In genomic region chr22:46445771-46446485, GRCh38 we compare ENCODE assay signal across 15 cellular contexts.
A peak's percentile ranks its signal among the peaks of the same experiment; 100 is the strongest.
DNase-seq lines count a peak whose midpoint lies in the region; ATAC-seq and TF ChIP-seq lines count a peak whose summit lies in the region.
"Had no signal": no experiment of that assay in that cellular context is flagged by ENCODE, and none has a peak within 500 bp of the region (broad histone marks: within the 10 kb centered on the region; RNA-seq: fewer than 3 reads in every experiment).

No MANE protein-coding gene starts in this region.

- H3K4me2 ChIP-seq in mesendoderm (ENCODE audit: low read length) = no peak overlapping the region

- H2AK5ac ChIP-seq in mesendoderm (ENCODE audit: low read length) = no peak overlapping the region

- H3K27ac Mint-ChIP-seq in natural killer cell treated with Interleukin-12 subunit alpha and Interleukin-12 subunit beta and Interleukin-15 and Interleukin-18, amount 100 ng/mL, for 72 hours = no peak overlapping the region
- H3K27ac Mint-ChIP-seq in natural killer cell (no peak overlapping the region), nephron progenitor cell (peak overlapping the region; percentile 84)

- no peak overlapping the region for H2BK5ac ChIP-seq in mesendoderm (ENCODE audit: low read length)

- H3K56ac ChIP-seq in mesendoderm (ENCODE audit: low read length) = no peak overlapping the region

- no peak overlapping the region for H3K4me3 Mint-ChIP-seq in natural killer cell treated with Interleukin-12 subunit alpha and Interleukin-12 subunit beta and Interleukin-15 and Interleukin-18, amount 100 ng/mL, for 72 hours
- H3K4me3 Mint-ChIP-seq in natural killer cell (no peak overlapping the region), nephron progenitor cell (no peak overlapping the region)

- no peak overlapping the region for H3K9ac ChIP-seq in mesendoderm (ENCODE audit: low read length)

- H3K27ac ChIP-seq in RWPE1 (peak overlapping the region; percentile 11), mesendoderm (ENCODE audit: low read depth, low read length) (no peak overlapping the region)
- H3K27ac ChIP-seq: SJSA1 had no signal

- no peaks in the 10 kb centered on the region for H3K36me3 ChIP-seq in mesendoderm (ENCODE audit: control insufficient read depth, insufficient read depth, low read length)
- H3K36me3 ChIP-seq: HAP-1, SJSA1 had no signal

- no peaks in the 10 kb centered on the region for H3K4me1 ChIP-seq in mesendoderm (ENCODE audit: control insufficient read depth, low read depth, low read length)
- H3K4me1 ChIP-seq: SJSA1 had no signal

- no peaks in the 10 kb centered on the region for H3K4me1 Mint-ChIP-seq in natural killer cell treated with Interleukin-12 subunit alpha and Interleukin-12 subunit beta and Interleukin-15 and Interleukin-18, amount 100 ng/mL, for 72 hours (ENCODE audit: low read depth in 2 of 2)
- H3K4me1 Mint-ChIP-seq in natural killer cell = no peaks in the 10 kb centered on the region
- H3K4me1 Mint-ChIP-seq in nephron progenitor cell = peaks cover 70% of the 10 kb centered on the region

- H3K36me3 Mint-ChIP-seq in natural killer cell treated with Interleukin-12 subunit alpha and Interleukin-12 subunit beta and Interleukin-15 and Interleukin-18, amount 100 ng/mL, for 72 hours = no peaks in the 10 kb centered on the region
- H3K36me3 Mint-ChIP-seq in natural killer cell = no peaks in the 10 kb centered on the region
- H3K36me3 Mint-ChIP-seq in nephron progenitor cell (ENCODE audit: low read depth) = no peaks in the 10 kb centered on the region

- POLR2A ChIA-PET in RWPE1 (lab: Yijun Ruan, JAX; ENCODE audit: low non-redundant PET) = no interaction called here

- H3K9me3 Mint-ChIP-seq in natural killer cell treated with Interleukin-12 subunit alpha and Interleukin-12 subunit beta and Interleukin-15 and Interleukin-18, amount 100 ng/mL, for 72 hours = no peaks in the 10 kb centered on the region
- H3K9me3 Mint-ChIP-seq in natural killer cell (peaks cover 0 to 2% of the 10 kb centered on the region in 2 donors), nephron progenitor cell (no peaks in the 10 kb centered on the region)

- no peak overlapping the region for H3K23ac ChIP-seq in mesendoderm (ENCODE audit: low read length)

- no peak overlapping the region for H2BK15ac ChIP-seq in mesendoderm (replicated peaks; ENCODE audit: low read depth)

- H3K79me2 ChIP-seq in mesendoderm (ENCODE audit: control insufficient read depth, insufficient read depth, low read length) = no peaks in the 10 kb centered on the region

- CTCF ChIA-PET in RWPE1 (lab: Yijun Ruan, JAX) = no interaction called here

- no peak overlapping the region for H3K18ac ChIP-seq in mesendoderm (ENCODE audit: low read length)

- H3K4me3 ChIP-seq in mesendoderm (ENCODE audit: low read length) = no peak overlapping the region
- H3K4me3 ChIP-seq: HAP-1, SJSA1 had no signal

- no peaks in the 10 kb centered on the region for H3K27me3 ChIP-seq in mesendoderm (ENCODE audit: insufficient read depth, low read length, poor library complexity)
- H3K27me3 ChIP-seq: SJSA1 had no signal

- no peak overlapping the region for H3K4ac ChIP-seq in mesendoderm (ENCODE audit: low read depth, low read length)

- H4K8ac ChIP-seq in mesendoderm (ENCODE audit: low read depth, low read length) = no peak overlapping the region

- DNase-seq in natural killer cell treated with Interleukin-12 subunit alpha and Interleukin-12 subunit beta and Interleukin-15 and Interleukin-18, amount 100 ng/mL, for 72 hours (ENCODE audit: low spot score) = peak; percentile 51
- no peak for DNase-seq in natural killer cell
- no peak for DNase-seq in RWPE1 (ENCODE audit: low spot score)
- no peak for DNase-seq in nephron progenitor cell
- DNase-seq in mesendoderm = no peak
- DNase-seq in HuH-7 (ENCODE audit: low spot score) = no peak
- DNase-seq: KBM-7, MM.1S, NCI-H2029, T-helper 1 cell had no signal

- H2BK120ac ChIP-seq in mesendoderm (ENCODE audit: low read depth, low read length) = no peak overlapping the region

- ATAC-seq in natural killer cell treated with Interleukin-12 subunit alpha and Interleukin-12 subunit beta and Interleukin-15 and Interleukin-18, amount 100 ng/mL, for 72 hours = peak; percentile 13 to 52
- ATAC-seq in natural killer cell = no peak
- ATAC-seq in HG03135 (IDR thresholded peaks at IDR 0.05; ENCODE audit: unreplicated experiment) = no peak
- ATAC-seq in HG03175 (IDR thresholded peaks at IDR 0.05; ENCODE audit: unreplicated experiment) = no peak
- ATAC-seq: Right ventricle myocardium inferior had no signal

- no CpG with 5 or more reads among the region's 23 CpGs for WGBS in mesendoderm (ENCODE audit: extremely low coverage, insufficient coverage, low lambda C conversion rate)

- H3K27me3 Mint-ChIP-seq in natural killer cell treated with Interleukin-12 subunit alpha and Interleukin-12 subunit beta and Interleukin-15 and Interleukin-18, amount 100 ng/mL, for 72 hours = peaks cover 0 to 9% of the 10 kb centered on the region in 2 donors
- H3K27me3 Mint-ChIP-seq in natural killer cell (ENCODE audit: low read depth in 2 of 2) = peaks cover 0 to 11% of the 10 kb centered on the region in 2 donors
- H3K27me3 Mint-ChIP-seq in nephron progenitor cell (ENCODE audit: low read depth, poor library complexity) = no peaks in the 10 kb centered on the region

- intact Hi-C loops in natural killer cell (cut with micrococcal nuclease) = no loop called here

- TF ChIP-seq CTCF in natural killer cell (IDR thresholded peaks at IDR 0.05) (no peak), RWPE1 (conservative IDR thresholded peaks at IDR 0.05; ENCODE audit: low read depth) (no peak), nephron progenitor cell (IDR thresholded peaks at IDR 0.05) (no peak)

- no peaks in the 10 kb centered on the region for H3K79me1 ChIP-seq in mesendoderm (ENCODE audit: low read length)

- H4K5ac ChIP-seq in mesendoderm (ENCODE audit: low read length) = no peak overlapping the region

Comparison
In these comparisons a context has a peak if more than half of its experiments do, and no peak if none do; other contexts are left out.
1. ATAC-seq: peak in natural killer cell treated with Interleukin-12 subunit alpha and Interleukin-12 subunit beta and Interleukin-15 and Interleukin-18, amount 100 ng/mL, for 72 hours (2 of 2); none in natural killer cell (0 of 3), HG03135 (single experiment) and HG03175 (single experiment).